Comparison of ENCODE assay signal across 1 cellular context in the genomic region with DNA sequence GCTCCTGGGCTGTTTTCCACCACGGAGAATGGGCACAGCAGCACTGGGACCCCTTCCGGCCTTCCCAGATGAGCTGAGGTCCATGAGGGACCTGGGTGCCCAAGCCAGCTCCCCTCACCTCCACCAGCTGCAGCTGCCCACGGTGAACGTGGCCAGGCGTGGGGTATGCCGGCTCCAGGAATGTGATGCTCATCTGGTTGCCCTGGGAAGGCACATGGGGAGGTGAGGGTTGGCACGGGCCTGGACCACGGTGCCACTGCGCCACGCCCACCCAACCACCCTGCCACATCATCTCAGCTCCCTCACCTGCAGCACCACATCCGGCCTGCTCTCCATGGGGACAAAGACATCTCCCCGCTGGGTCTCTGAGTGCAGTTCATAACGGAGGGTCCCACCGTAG.
TF ChIP-seq lines count a peak whose summit lies in the region.

No MANE protein-coding gene starts in this region.

TF ChIP-seq in HepG2, 621 proteins besides CTCF, POLR2A, EP300 and RAD21:
- no peak for TF ChIP-seq ZNF564 (CRISPR knock-in tag; IDR thresholded peaks at IDR 0.05)
- TF ChIP-seq RBFOX2 (IDR thresholded peaks at IDR 0.05; ENCODE audit: low read depth, low read length), result 0 out of 2 replicates have a peak, but pooled peaks have one; percentile 17
- TF ChIP-seq ZNF768 (CRISPR knock-in tag; IDR thresholded peaks at IDR 0.05), result peak; percentile 3; the same call in 1 of the 2 replicates
TF ChIP-seq in HepG2: peak in this region for 2.
